ENCODE assay signal across 28 cellular contexts in genomic region chr19:52120286-52120685, GRCh38.
"Had no signal": no experiment of that assay in that cellular context is flagged by ENCODE, and none has a peak within 500 bp of the region (broad histone marks: within the 10 kb centered on the region; RNA-seq: fewer than 3 reads in every experiment).

No MANE protein-coding gene starts in this region.

- H3K27ac ChIP-seq: left lung, neural progenitor cell, neutrophil, parathyroid adenoma, right atrium auricular region, skin epidermis, tibial nerve, uterus had no signal

- H3K27me3 ChIP-seq: left lung, neural progenitor cell, neutrophil, right atrium auricular region, tibial nerve, uterus had no signal

- DNase-seq: hippocampal formation; immature natural killer cell; kidney; left colon; left lung; mesendoderm; naive B cell; natural killer cell; nephron progenitor cell; occipital lobe; stimulated activated CD4-positive, alpha-beta T cell treated with anti-CD3 and anti-CD28 coated beads, Interleukin-12 subunit alpha, Interleukin-12 subunit beta, amount 100 ng/mL, for 4 hours; stimulated activated CD4-positive, alpha-beta T cell treated with anti-CD3 and anti-CD28 coated beads, Interleukin-15, amount 100 ng/mL, for 24 hours; stimulated activated CD4-positive, alpha-beta T cell treated with anti-CD3 and anti-CD28 coated beads, Interleukin-2, amount 100 ng/mL, for 24 hours; stimulated activated CD4-positive, alpha-beta T cell treated with anti-CD3 and anti-CD28 coated beads, Interleukin-4, amount 100 ng/mL, for 1 hour; stimulated activated naive B cell treated with anti-CD40 and anti-IgM and Interleukin-4, amounts not matched to agents 10 μg/mL and 1 μg/mL and 100 μg/mL, for 72 hours; substantia nigra; uterus had no signal

- H2AFZ ChIP-seq: neural progenitor cell, parathyroid adenoma had no signal

- H3K4me1 ChIP-seq: left lung, neural progenitor cell, parathyroid adenoma, right atrium auricular region, tibial nerve, uterus had no signal

- H3K27ac Mint-ChIP-seq: immature natural killer cell; mesothelial cell of epicardium; natural killer cell; nephron progenitor cell; neural progenitor cell; stimulated activated naive B cell treated with anti-CD40 and anti-IgM and Interleukin-4, amounts not matched to agents 10 μg/mL and 1 μg/mL and 100 μg/mL, for 72 hours; stimulated activated naive CD8-positive, alpha-beta T cell treated with anti-CD3 and anti-CD28 coated beads, Interleukin-15, Interleukin-2, amounts not matched to agents 100 ng/mL and 50 ng/mL, for 24 hours; type B pancreatic cell had no signal

- H3K4me3 Mint-ChIP-seq: immature natural killer cell; mesothelial cell of epicardium; naive B cell; natural killer cell; nephron progenitor cell; neural progenitor cell; stimulated activated naive B cell treated with anti-CD40 and anti-IgM and Interleukin-4, amounts not matched to agents 10 μg/mL and 1 μg/mL and 100 μg/mL, for 72 hours; stimulated activated naive CD8-positive, alpha-beta T cell treated with anti-CD3 and anti-CD28 coated beads, Interleukin-15, Interleukin-2, amounts not matched to agents 100 ng/mL and 50 ng/mL, for 24 hours; type B pancreatic cell had no signal

- H3K4me1 Mint-ChIP-seq: immature natural killer cell; mesothelial cell of epicardium; naive B cell; natural killer cell; nephron progenitor cell; neural progenitor cell; stimulated activated naive B cell treated with anti-CD40 and anti-IgM and Interleukin-4, amounts not matched to agents 10 μg/mL and 1 μg/mL and 100 μg/mL, for 72 hours had no signal

- H3K27me3 Mint-ChIP-seq: naive B cell; stimulated activated naive B cell treated with anti-CD40 and anti-IgM and Interleukin-4, amounts not matched to agents 10 μg/mL and 1 μg/mL and 100 μg/mL, for 72 hours; stimulated activated naive CD8-positive, alpha-beta T cell treated with anti-CD3 and anti-CD28 coated beads, Interleukin-15, Interleukin-2, amounts not matched to agents 100 ng/mL and 50 ng/mL, for 24 hours; type B pancreatic cell had no signal

- H3K9ac ChIP-seq: neural progenitor cell, parathyroid adenoma had no signal

- H3K79me2 ChIP-seq: parathyroid adenoma had no signal

- ATAC-seq: left colon; left lung; natural killer cell; sciatic nerve; stimulated activated naive B cell treated with anti-CD40 and anti-IgM and Interleukin-4, amounts not matched to agents 10 μg/mL and 1 μg/mL and 100 μg/mL, for 72 hours had no signal

- H3K4me3 ChIP-seq: left lung, lung, neural progenitor cell, right atrium auricular region, skin epidermis, tibial nerve, uterus had no signal

- H3K4me2 ChIP-seq: neural progenitor cell had no signal

- H3K36me3 ChIP-seq: uterus had no signal
